ENCODE assay signal across 18 cellular contexts in the genomic region with DNA sequence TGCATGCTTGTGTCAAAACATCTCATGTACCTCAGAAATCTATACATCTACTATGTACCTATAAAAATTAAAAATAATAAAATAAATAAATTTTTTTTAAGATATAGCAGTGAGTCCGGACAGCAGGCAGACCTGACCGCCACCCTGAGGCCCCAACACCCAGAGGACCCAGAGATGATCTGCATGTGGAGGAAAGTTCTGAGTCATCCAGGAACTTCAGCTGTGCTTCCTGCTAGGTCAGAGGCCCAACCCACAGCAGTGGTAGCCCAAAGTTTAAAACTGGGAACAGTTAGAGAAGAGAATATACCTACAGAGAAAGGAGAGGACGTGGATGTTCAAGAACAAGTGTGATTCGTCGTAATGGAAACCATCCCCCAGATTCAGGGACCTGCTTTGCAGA.
A peak's percentile ranks its signal among the peaks of the same experiment; 100 is the strongest.
DNase-seq lines count a peak whose midpoint lies in the region; TF ChIP-seq lines count a peak whose summit lies in the region.
"Had no signal": no experiment of that assay in that cellular context is flagged by ENCODE, and none has a peak within 500 bp of the region (broad histone marks: within the 10 kb centered on the region; RNA-seq: fewer than 3 reads in every experiment).

No MANE protein-coding gene starts in this region.

- no peak overlapping the region for H2BK12ac ChIP-seq in trophoblast cell (ENCODE audit: low read length)

- H3K4me2 ChIP-seq in trophoblast cell (ENCODE audit: low read length), result no peak overlapping the region

- no peak overlapping the region for H2BK5ac ChIP-seq in trophoblast cell (ENCODE audit: low read depth, low read length, poor library complexity)

- no peak overlapping the region for H3K18ac ChIP-seq in trophoblast cell (ENCODE audit: low read length)

- in situ Hi-C loops in GM13976 (cut with MboI; ENCODE audit: low sequenced_read_pairs, unreplicated experiment), result no loop called here
- in situ Hi-C loops in ACHN (cut with HindIII; ENCODE audit: low pct_ligation_motif_present, low pct_unique_long_range_greater_than_20kb, low sequenced_read_pairs), result no loop called here

- H3K4me3 Mint-ChIP-seq in HFFc6, result no peak overlapping the region
- H3K4me3 Mint-ChIP-seq: activated T-helper 17 cell treated with anti-CD3 and anti-CD28 coated beads, Interleukin-2, amount 50 U/mL, for 72 hours; CD8-positive, alpha-beta T cell; effector memory CD8-positive, alpha-beta T cell; mesothelial cell of epicardium; stimulated activated naive CD8-positive, alpha-beta T cell treated with anti-CD3 and anti-CD28 coated beads, Interleukin-15, Interleukin-2, amounts not matched to agents 100 ng/mL and 50 ng/mL, for 24 hours had no signal

- no peak overlapping the region for H3K4me3 ChIP-seq in fibroblast of pulmonary artery (replicated peaks; ENCODE audit: low read depth, low read length)
- H3K4me3 ChIP-seq in trophoblast cell (ENCODE audit: low read depth, low read length), result no peak overlapping the region

- no peak overlapping the region for H3K9ac ChIP-seq in trophoblast cell (ENCODE audit: low read length)

- H3K27me3 Mint-ChIP-seq in HFFc6 (ENCODE audit: insufficient read depth), result peaks cover 15% of the 10 kb centered on the region

- H3K27ac ChIP-seq in trophoblast cell (ENCODE audit: low read depth, low read length), result no peak overlapping the region

- TF ChIP-seq CTCF in fibroblast of pulmonary artery (IDR thresholded peaks at IDR 0.05; ENCODE audit: low read length, missing control alignments) (no peak), GM13976 (IDR thresholded peaks at IDR 0.05; ENCODE audit: borderline replicate concordance, control extremely low read depth, extremely low read depth, insufficient read depth, missing control alignments) (no peak), HFFc6 (IDR thresholded peaks at IDR 0.05) (no peak)

- peaks cover 6% of the 10 kb centered on the region; the same call in 1 of the 2 replicates for H3K4me1 Mint-ChIP-seq in HFFc6 (ENCODE audit: low read depth)
- H3K4me1 Mint-ChIP-seq: activated T-helper 17 cell treated with anti-CD3 and anti-CD28 coated beads, Interleukin-2, amount 50 U/mL, for 72 hours had no signal

- no peak overlapping the region for H4K91ac ChIP-seq in trophoblast cell (ENCODE audit: low read depth, low read length)

- no peaks in the 10 kb centered on the region for H3K36me3 ChIP-seq in trophoblast cell (ENCODE audit: control insufficient read depth in 1 of 2, insufficient read depth in 2 of 2, low read length in 2 of 2)

- no peaks in the 10 kb centered on the region for H3K27me3 ChIP-seq in trophoblast cell (ENCODE audit: insufficient read depth, low read length)

- H2BK120ac ChIP-seq in trophoblast cell (ENCODE audit: insufficient read depth, low read length, poor library complexity), result no peak overlapping the region

- no peaks in the 10 kb centered on the region for H3K36me3 Mint-ChIP-seq in HFFc6 (ENCODE audit: low read depth)
- H3K36me3 Mint-ChIP-seq: CD8-positive, alpha-beta T cell; mesothelial cell of epicardium had no signal

- H3K9me3 ChIP-seq in trophoblast cell (ENCODE audit: insufficient read depth, low read depth, low read length), result no peaks in the 10 kb centered on the region

- no peaks in the 10 kb centered on the region for H3K79me2 ChIP-seq in trophoblast cell (ENCODE audit: control insufficient read depth, insufficient read depth, low read length, poor library complexity)

- H4K8ac ChIP-seq in trophoblast cell (ENCODE audit: low read depth, low read length), result no peak overlapping the region

- H3K79me1 ChIP-seq in trophoblast cell (ENCODE audit: low read length), result no peaks in the 10 kb centered on the region

- no CpG with 5 or more reads among the region's 5 CpGs for WGBS in trophoblast cell (ENCODE audit: extremely low coverage, insufficient coverage, insufficient read length)

- H3K9me3 Mint-ChIP-seq in HFFc6, result no peaks in the 10 kb centered on the region
- H3K9me3 Mint-ChIP-seq: CD8-positive, alpha-beta T cell; stimulated activated naive CD8-positive, alpha-beta T cell treated with anti-CD3 and anti-CD28 coated beads, Interleukin-15, Interleukin-2, amounts not matched to agents 100 ng/mL and 50 ng/mL, for 24 hours had no signal

- no peak overlapping the region for H3K14ac ChIP-seq in trophoblast cell (ENCODE audit: low read length)

- DNase-seq in EL (peak; percentile 42), HK-2 (ENCODE audit: unreplicated experiment) (peak; percentile 4), SW480 (ENCODE audit: low spot score) (peak; percentile 16), fibroblast of pulmonary artery (ENCODE audit: low read depth) (peak; percentile 20), GM13976 (ENCODE audit: low spot score) (no peak), HFFc6 (no peak), trophoblast cell (no peak), ACHN (no peak)
- DNase-seq: caudate nucleus; CD8-positive, alpha-beta T cell; effector memory CD8-positive, alpha-beta T cell; Karpas-422; left cardiac atrium; NCI-H1694; NCI-H345 had no signal

- no peak overlapping the region for H3K4ac ChIP-seq in trophoblast cell (ENCODE audit: low read depth, low read length)

- no peak overlapping the region for H3K23ac ChIP-seq in trophoblast cell (ENCODE audit: low read length)

- no peak overlapping the region for H2AFZ ChIP-seq in trophoblast cell (ENCODE audit: insufficient read depth, low read length, poor library complexity)

- H2AK5ac ChIP-seq in trophoblast cell (ENCODE audit: low read length), result no peak overlapping the region

- H3K4me1 ChIP-seq in trophoblast cell (ENCODE audit: control insufficient read depth in 1 of 2, insufficient read depth in 2 of 2, low read length in 2 of 2), result no peaks in the 10 kb centered on the region

- H3K27ac Mint-ChIP-seq in HFFc6, result no peak overlapping the region
- H3K27ac Mint-ChIP-seq: activated T-helper 17 cell treated with anti-CD3 and anti-CD28 coated beads, Interleukin-2, amount 50 U/mL, for 72 hours; CD8-positive, alpha-beta T cell; effector memory CD8-positive, alpha-beta T cell; mesothelial cell of epicardium; stimulated activated naive CD8-positive, alpha-beta T cell treated with anti-CD3 and anti-CD28 coated beads, Interleukin-15, Interleukin-2, amounts not matched to agents 100 ng/mL and 50 ng/mL, for 24 hours had no signal

- no peak overlapping the region for H4K12ac ChIP-seq in trophoblast cell (ENCODE audit: low read depth, low read length)

Comparison
In these comparisons a context has a peak if more than half of its experiments do, and no peak if none do; other contexts are left out.
1. DNase-seq: peak in EL (single experiment), HK-2 (single experiment), SW480 (single experiment) and fibroblast of pulmonary artery (single experiment); none in GM13976 (single experiment), HFFc6 (single experiment), trophoblast cell (0 of 2) and ACHN (single experiment).